ENCODE assay signal across 29 cellular contexts in genomic region chr9:14136047-14136446, GRCh38.
DNase-seq lines count a peak whose midpoint lies in the region; ATAC-seq and TF ChIP-seq lines count a peak whose summit lies in the region.
"Had no signal": no experiment of that assay in that cellular context is flagged by ENCODE, and none has a peak within 500 bp of the region (broad histone marks: within the 10 kb centered on the region; RNA-seq: fewer than 3 reads in every experiment).

No MANE protein-coding gene starts in this region.

- H2AFZ ChIP-seq in PC-3 (ENCODE audit: low read length): no peak overlapping the region

- H3K27ac ChIP-seq in RWPE2 (ENCODE audit: poor library complexity, severe bottlenecking) (peak overlapping the region; percentile 24), SJCRH30 (no peak overlapping the region), PC-3 (ENCODE audit: low read length) (no peak overlapping the region)
- H3K27ac ChIP-seq: cardiac muscle cell, colonic mucosa, tibial artery had no signal

- no peak overlapping the region for H3K4me3 ChIP-seq in RWPE2 (ENCODE audit: severe bottlenecking)
- H3K4me3 ChIP-seq in SJCRH30: no peak overlapping the region
- H3K4me3 ChIP-seq in PC-3 (ENCODE audit: low read length): no peak overlapping the region
- H3K4me3 ChIP-seq: cardiac muscle cell, colonic mucosa, tibial artery had no signal

- ATAC-seq in RWPE2 (ENCODE audit: low read depth) (no peak), GM21529 (IDR thresholded peaks at IDR 0.05; ENCODE audit: unreplicated experiment) (no peak), PC-3 (no peak), GM18520 (IDR thresholded peaks at IDR 0.05; ENCODE audit: unreplicated experiment) (no peak)
- ATAC-seq: activated CD4-positive, alpha-beta T cell treated with anti-CD3 and anti-CD28 coated beads for 36 hours; activated CD8-positive, alpha-beta T cell treated with anti-CD3 and anti-CD28 coated beads, Interleukin-2, amount 10 ng/mL, durations not matched to agents 7 days and 5 days; activated naive CD4-positive, alpha-beta T cell treated with anti-CD3 and anti-CD28 coated beads, Interleukin-2, amount 50 U/mL, for 72 hours; HCT116; left ventricle myocardium superior; naive thymus-derived CD4-positive, alpha-beta T cell; stimulated activated naive CD8-positive, alpha-beta T cell treated with anti-CD3 and anti-CD28 coated beads, Interleukin-15, amount 100 ng/mL, for 72 hours had no signal

- H3K4me2 ChIP-seq in PC-3 (ENCODE audit: low read length): no peak overlapping the region

- BruUV-seq in PC-3 (replicated peaks; lab: Mats Ljungman, UMichigan): no TSS peak

- H3K79me2 ChIP-seq in PC-3 (ENCODE audit: low read length): no peaks in the 10 kb centered on the region

- POLR2A ChIA-PET in PC-3 (lab: Charles Lee; ENCODE audit: unreplicated experiment): no interaction called here

- H3K27me3 ChIP-seq in RWPE2 (ENCODE audit: insufficient read depth, poor library complexity, severe bottlenecking): no peaks in the 10 kb centered on the region
- H3K27me3 ChIP-seq in SJCRH30: no peaks in the 10 kb centered on the region
- H3K27me3 ChIP-seq in PC-3 (ENCODE audit: low read length): no peaks in the 10 kb centered on the region
- H3K27me3 ChIP-seq: BE2C, cardiac muscle cell, colonic mucosa, tibial artery had no signal

- CTCF ChIA-PET in PC-3 (lab: Charles Lee): no interaction called here

- H3K9me3 ChIP-seq in RWPE2 (ENCODE audit: severe bottlenecking): no peaks in the 10 kb centered on the region
- no peaks in the 10 kb centered on the region for H3K9me3 ChIP-seq in SJCRH30 (replicated peaks)
- no peaks in the 10 kb centered on the region for H3K9me3 ChIP-seq in PC-3 (ENCODE audit: low read length)
- H3K9me3 ChIP-seq: BE2C, colonic mucosa, tibial artery had no signal

- no peaks in the 10 kb centered on the region for H3F3A ChIP-seq in PC-3 (ENCODE audit: low read length, unreplicated experiment)

- H3K4me1 ChIP-seq in RWPE2 (ENCODE audit: insufficient read depth, poor library complexity, severe bottlenecking): peaks cover 30% of the 10 kb centered on the region
- H3K4me1 ChIP-seq in SJCRH30: no peaks in the 10 kb centered on the region; the same call in 1 of the 2 replicates
- H3K4me1 ChIP-seq in PC-3 (ENCODE audit: insufficient read depth, low read length): no peaks in the 10 kb centered on the region
- H3K4me1 ChIP-seq: colonic mucosa had no signal

- intact Hi-C loops in PC-3 (cut with micrococcal nuclease): no loop called here

- H3K36me3 ChIP-seq in RWPE2 (ENCODE audit: low read depth): peaks cover 82% of the 10 kb centered on the region
- H3K36me3 ChIP-seq in SJCRH30: peaks cover 15% of the 10 kb centered on the region
- no peaks in the 10 kb centered on the region for H3K36me3 ChIP-seq in PC-3 (ENCODE audit: low read depth, low read length)
- H3K36me3 ChIP-seq: BE2C, cardiac muscle cell, tibial artery had no signal

- no peak overlapping the region for H3K9ac ChIP-seq in PC-3 (ENCODE audit: low read length)

- TF ChIP-seq CTCF in RWPE2 (IDR thresholded peaks at IDR 0.05; ENCODE audit: poor library complexity, severe bottlenecking) (no peak), PC-3 (conservative IDR thresholded peaks at IDR 0.05; ENCODE audit: low read depth, low read length) (no peak)

- no peaks in the 10 kb centered on the region for H4K20me1 ChIP-seq in PC-3 (ENCODE audit: low read length)

- DNase-seq in NCI-H345 (lab: John Stamatoyannopoulos, UW) (peak; percentile 30), NCI-H345 treated with DMSO at 0.1 percent for 48 hours (lab: John Stamatoyannopoulos, UW; ENCODE audit: unreplicated experiment) (no peak), NCI-H1436 (lab: John Stamatoyannopoulos, UW) (peak; percentile 80), RWPE2 (ENCODE audit: low spot score) (no peak), SJCRH30 (no peak), PC-3 (no peak)
- DNase-seq: ACHN; activated CD4-positive, alpha-beta T cell treated with anti-CD3 and anti-CD28 coated beads for 36 hours; activated CD8-positive, alpha-beta T cell treated with anti-CD3 and anti-CD28 coated beads, Interleukin-2, amount 10 ng/mL, durations not matched to agents 7 days and 5 days; anterior cingulate cortex; BE2C; CD8-positive, alpha-beta memory T cell; colonic mucosa; DND-41; effector CD8-positive, alpha-beta T cell; islet precursor cell; KG1; left ventricle myocardium superior; MM.1S; naive thymus-derived CD4-positive, alpha-beta T cell; NCI-H187 treated with DMSO at 0.1 percent for 48 hours; stimulated activated CD8-positive, alpha-beta memory T cell treated with anti-CD3 and anti-CD28 coated beads, Interleukin-4, amount 100 ng/mL, for 48 hours; stimulated activated naive CD8-positive, alpha-beta T cell treated with anti-CD3 and anti-CD28 coated beads, Interleukin-15, amount 100 ng/mL, for 72 hours; tibial artery had no signal

- no peaks in the 10 kb centered on the region for H3K9me2 ChIP-seq in PC-3 (replicated peaks; ENCODE audit: low read length)

Comparison
In these comparisons a context has a peak if more than half of its experiments do, and no peak if none do; other contexts are left out.
1. DNase-seq: peak in NCI-H345 (single experiment) and NCI-H1436 (single experiment); none in NCI-H345 treated with DMSO at 0.1 percent for 48 hours (single experiment), RWPE2 (single experiment), SJCRH30 (0 of 2) and PC-3 (single experiment).